13 cellular contexts compared by ENCODE assay signal in genomic region chr17:38425744-38426143, GRCh38. TPM values are rescaled to one million over a fixed set of nuclear protein-coding genes. Genes with fewer than 3 reads are reported as not detected.
DNase-seq lines count a peak whose midpoint lies in the region; ATAC-seq and TF ChIP-seq lines count a peak whose summit lies in the region.
"Had no signal": no experiment of that assay in that cellular context is flagged by ENCODE, and none has a peak within 500 bp of the region (broad histone marks: within the 10 kb centered on the region; RNA-seq: fewer than 3 reads in every experiment).

No MANE protein-coding gene starts in this region.

- TF ChIP-seq RAD21 in Ishikawa (IDR thresholded peaks at IDR 0.05; ENCODE audit: low read depth): no peak

- H3K27ac ChIP-seq in temporal lobe (ENCODE audit: low read depth, low read length): peak overlapping the region; percentile 54

- ATAC-seq in GM18909 (IDR thresholded peaks at IDR 0.05; ENCODE audit: poor library complexity, unreplicated experiment): no peak

- DNase-seq in dermis blood vessel endothelial cell (peak; percentile 88), lung microvascular endothelial cell (ENCODE audit: low read depth in 2 of 2) (peak; percentile 68 to 92), NCI-H1105 treated with DMSO at 0.1 percent for 48 hours (lab: John Stamatoyannopoulos, UW) (no peak), activated T-cell treated with anti-CD3 and anti-CD28 coated beads for 4 hours (no peak), iPS-NIHi7 (ENCODE audit: extremely low spot score) (no peak)
- DNase-seq: activated effector memory CD4-positive, alpha-beta T cell treated with anti-CD3 and anti-CD28 coated beads, Interleukin-2, amount 50 U/mL, for 16 hours; glutamatergic neuron; NCI-H1930; stimulated activated CD8-positive, alpha-beta memory T cell treated with anti-CD3 and anti-CD28 coated beads, Interleukin-4, amount 100 ng/mL, for 48 hours; SW 1271 had no signal

- TF ChIP-seq EP300 in Ishikawa (IDR thresholded peaks at IDR 0.05; ENCODE audit: borderline replicate concordance): peak; percentile 27; the same call in 1 of the 2 replicates

TF ChIP-seq in Ishikawa, 13 proteins besides CTCF, POLR2A, EP300 and RAD21:
- TF ChIP-seq TEAD4 (IDR thresholded peaks at IDR 0.05) (no peak), NFIC (IDR thresholded peaks at IDR 0.05) (no peak)
- TF ChIP-seq, protein P1, sequence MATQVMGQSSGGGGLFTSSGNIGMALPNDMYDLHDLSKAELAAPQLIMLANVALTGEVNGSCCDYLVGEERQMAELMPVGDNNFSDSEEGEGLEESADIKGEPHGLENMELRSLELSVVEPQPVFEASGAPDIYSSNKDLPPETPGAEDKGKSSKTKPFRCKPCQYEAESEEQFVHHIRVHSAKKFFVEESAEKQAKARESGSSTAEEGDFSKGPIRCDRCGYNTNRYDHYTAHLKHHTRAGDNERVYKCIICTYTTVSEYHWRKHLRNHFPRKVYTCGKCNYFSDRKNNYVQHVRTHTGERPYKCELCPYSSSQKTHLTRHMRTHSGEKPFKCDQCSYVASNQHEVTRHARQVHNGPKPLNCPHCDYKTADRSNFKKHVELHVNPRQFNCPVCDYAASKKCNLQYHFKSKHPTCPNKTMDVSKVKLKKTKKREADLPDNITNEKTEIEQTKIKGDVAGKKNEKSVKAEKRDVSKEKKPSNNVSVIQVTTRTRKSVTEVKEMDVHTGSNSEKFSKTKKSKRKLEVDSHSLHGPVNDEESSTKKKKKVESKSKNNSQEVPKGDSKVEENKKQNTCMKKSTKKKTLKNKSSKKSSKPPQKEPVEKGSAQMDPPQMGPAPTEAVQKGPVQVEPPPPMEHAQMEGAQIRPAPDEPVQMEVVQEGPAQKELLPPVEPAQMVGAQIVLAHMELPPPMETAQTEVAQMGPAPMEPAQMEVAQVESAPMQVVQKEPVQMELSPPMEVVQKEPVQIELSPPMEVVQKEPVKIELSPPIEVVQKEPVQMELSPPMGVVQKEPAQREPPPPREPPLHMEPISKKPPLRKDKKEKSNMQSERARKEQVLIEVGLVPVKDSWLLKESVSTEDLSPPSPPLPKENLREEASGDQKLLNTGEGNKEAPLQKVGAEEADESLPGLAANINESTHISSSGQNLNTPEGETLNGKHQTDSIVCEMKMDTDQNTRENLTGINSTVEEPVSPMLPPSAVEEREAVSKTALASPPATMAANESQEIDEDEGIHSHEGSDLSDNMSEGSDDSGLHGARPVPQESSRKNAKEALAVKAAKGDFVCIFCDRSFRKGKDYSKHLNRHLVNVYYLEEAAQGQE (IDR thresholded peaks at IDR 0.05; ENCODE audit: low read depth): no peak
TF ChIP-seq in Ishikawa: peak in this region for 0.

RNA-seq across cellular contexts. Expression of gene ARHGAP23, which starts 2.5 kb away (rescaled TPM):
- total RNA-seq in dermis blood vessel endothelial cell: 34.9 and 104 TPM in 2 replicates
- total RNA-seq in lung microvascular endothelial cell: 25.5 and 33.7 TPM in 2 replicates
- total RNA-seq in temporal lobe: 82.4 TPM

Comparison
In these comparisons a context has a peak if more than half of its experiments do, and no peak if none do; other contexts are left out.
1. DNase-seq: peak in dermis blood vessel endothelial cell (single experiment) and lung microvascular endothelial cell (2 of 2); none in NCI-H1105 treated with DMSO at 0.1 percent for 48 hours (single experiment), activated T-cell treated with anti-CD3 and anti-CD28 coated beads for 4 hours (single experiment) and iPS-NIHi7 (single experiment).